8 cellular contexts compared by ENCODE assay signal in the genomic region with DNA sequence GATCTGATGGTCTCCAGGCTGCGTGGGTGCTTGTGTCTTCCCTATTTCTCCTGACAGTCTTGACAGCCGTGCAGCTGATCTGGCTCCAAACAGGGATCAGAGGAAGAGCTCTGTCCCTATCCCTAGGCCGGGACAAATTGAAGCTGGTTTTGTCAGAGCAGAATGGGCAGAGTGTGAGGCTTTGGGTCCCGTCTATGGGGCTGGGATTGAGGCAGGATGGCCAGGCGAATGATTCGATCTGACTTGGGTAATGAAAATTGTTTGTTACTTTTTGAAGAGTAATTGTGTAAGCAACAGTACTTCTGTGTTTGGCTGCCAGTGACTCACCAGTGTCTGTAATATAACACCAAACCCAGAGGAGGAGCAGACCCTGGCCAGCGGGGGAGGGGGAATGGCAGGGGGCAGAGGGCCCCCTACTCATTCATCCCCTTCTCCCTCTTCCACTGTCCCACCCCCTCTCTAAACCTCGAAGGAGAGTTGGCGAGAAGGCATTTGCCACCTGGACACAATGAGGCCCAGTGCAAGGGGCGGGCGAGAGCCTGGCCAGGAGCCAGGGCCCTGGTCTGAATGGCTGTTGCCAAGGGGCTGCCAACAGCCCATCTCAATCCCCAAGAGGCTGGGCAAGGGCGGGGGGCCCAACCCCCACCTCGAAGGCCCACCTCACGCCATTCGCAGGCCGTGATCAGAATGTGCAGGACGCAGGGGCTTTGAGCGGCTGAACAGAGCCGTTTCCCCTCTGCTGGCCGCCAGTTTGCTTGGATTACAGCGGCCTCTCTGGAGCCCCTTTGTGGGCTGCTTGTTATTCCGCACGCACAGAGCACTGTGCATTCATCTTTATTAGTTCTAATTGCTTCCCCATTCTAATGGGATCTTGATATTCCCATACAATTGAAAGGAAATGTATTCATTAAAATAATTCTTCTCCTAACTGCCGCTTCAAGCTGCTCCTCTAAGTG. TPM values are rescaled to one million over a fixed set of nuclear protein-coding genes. Genes with fewer than 3 reads are reported as not detected.
DNase-seq lines count a peak whose midpoint lies in the region; ATAC-seq and TF ChIP-seq lines count a peak whose summit lies in the region.

No MANE protein-coding gene starts in this region.

- ATAC-seq in RWPE2 (ENCODE audit: low read depth) (peak; percentile 49), heart right ventricle (peak; percentile 24 to 35 (median 32)), GM18909 (IDR thresholded peaks at IDR 0.05; ENCODE audit: poor library complexity, unreplicated experiment) (no peak), GM21723 (IDR thresholded peaks at IDR 0.05; ENCODE audit: unreplicated experiment) (no peak)

- no peak for DNase-seq in HFF-Myc (ENCODE audit: extremely low read depth, low read depth)
- DNase-seq in RWPE2 (ENCODE audit: low spot score) = no peak
- DNase-seq in heart right ventricle = peak in 1 of 2 donors; percentile 23
- DNase-seq in activated effector memory CD4-positive, alpha-beta T cell treated with anti-CD3 and anti-CD28 coated beads, Interleukin-2, amount 50 U/mL, for 16 hours = no peak
- DNase-seq in activated naive CD4-positive, alpha-beta T cell treated with anti-CD3 and anti-CD28 coated beads, Interleukin-2, amount 50 U/mL, for 16 hours = no peak

- intact Hi-C loops in heart right ventricle (cut with DNase I) = loop anchor here in 1 of 10 donors (10.0 kb wide), 1 partner anchor 352 kb away; the partner anchor contains the start of genes CLCN2 and POLR2H

- H3K27me3 ChIP-seq in RWPE2 (ENCODE audit: insufficient read depth, poor library complexity, severe bottlenecking) (no peaks in the 10 kb centered on the region), heart right ventricle (no peaks in the 10 kb centered on the region), skeletal muscle satellite cell (ENCODE audit: control insufficient read depth, insufficient read depth, low read length) (no peaks in the 10 kb centered on the region)

- H3K36me3 ChIP-seq in RWPE2 (ENCODE audit: low read depth) = no peaks in the 10 kb centered on the region
- H3K36me3 ChIP-seq in heart right ventricle = no peaks in the 10 kb centered on the region
- H3K36me3 ChIP-seq in skeletal muscle satellite cell (ENCODE audit: insufficient read depth, low read length) = no peaks in the 10 kb centered on the region

- H3K9me3 ChIP-seq in RWPE2 (ENCODE audit: severe bottlenecking) (no peaks in the 10 kb centered on the region), heart right ventricle (no peaks in the 10 kb centered on the region), skeletal muscle satellite cell (replicated peaks; ENCODE audit: low read length) (no peaks in the 10 kb centered on the region)

- H3K9ac ChIP-seq in skeletal muscle satellite cell (ENCODE audit: low read depth, low read length) = peak overlapping the region; percentile 27

- peak overlapping the region; percentile 28 for H3K4me3 ChIP-seq in HFF-Myc (replicated peaks; ENCODE audit: low read depth, low read length)
- H3K4me3 ChIP-seq in RWPE2 (ENCODE audit: severe bottlenecking) = no peak overlapping the region
- H3K4me3 ChIP-seq in heart right ventricle = no peak overlapping the region
- H3K4me3 ChIP-seq in skeletal muscle satellite cell (ENCODE audit: low read length) = peak overlapping the region; percentile 45

- 43 to 55% methylated on average over 24 of the region's 24 CpGs for WGBS in heart right ventricle, 2 donors

- TF ChIP-seq CTCF in HFF-Myc (IDR thresholded peaks at IDR 0.05; ENCODE audit: low read depth, low read length, missing control alignments) = no peak
- no peak for TF ChIP-seq CTCF in RWPE2 (IDR thresholded peaks at IDR 0.05; ENCODE audit: poor library complexity, severe bottlenecking)
- TF ChIP-seq CTCF in heart right ventricle (IDR thresholded peaks at IDR 0.05) = no peak

- H3K4me1 ChIP-seq in RWPE2 (ENCODE audit: insufficient read depth, poor library complexity, severe bottlenecking) (peaks cover 10% of the 10 kb centered on the region), heart right ventricle (peaks cover 6 to 47% (median 26%) of the 10 kb centered on the region in 9 donors), skeletal muscle satellite cell (ENCODE audit: control insufficient read depth, insufficient read depth, low read length) (peaks cover 26% of the 10 kb centered on the region)

- no peak overlapping the region for H3K27ac ChIP-seq in RWPE2 (ENCODE audit: poor library complexity, severe bottlenecking)
- peak overlapping the region; percentile 16 to 90 (median 74) for H3K27ac ChIP-seq in heart right ventricle

- H3K4me2 ChIP-seq in skeletal muscle satellite cell (ENCODE audit: low read length) = peak overlapping the region; percentile 69

RNA-seq across cellular contexts. Expression of gene MAGEF1, which starts 5.1 kb away (rescaled TPM):
- total RNA-seq in heart right ventricle = 10 to 100 TPM; 26.7 to 33.9 (median 30.5) TPM
- polyA plus RNA-seq in heart right ventricle = 10 to 100 TPM; 20.1 to 32.6 TPM
- 10.7 and 11.7 TPM in 2 replicates for total RNA-seq in skeletal muscle satellite cell (2012; rRNA removed)

Comparison
In these comparisons a context has a peak if more than half of its experiments do, and no peak if none do; other contexts are left out.
1. H3K4me3 ChIP-seq: peak in HFF-Myc (single experiment) and skeletal muscle satellite cell (single experiment); none in RWPE2 (single experiment) and heart right ventricle (0 of 10).
2. ATAC-seq: peak in RWPE2 (single experiment) and heart right ventricle (8 of 8); none in GM18909 (single experiment) and GM21723 (single experiment).